ENCODE assay signal across 20 cellular contexts in genomic region chr5:10532421-10532820, GRCh38. TPM values are rescaled to one million over a fixed set of nuclear protein-coding genes. Genes with fewer than 3 reads are reported as not detected.
A peak's percentile ranks its signal among the peaks of the same experiment; 100 is the strongest.
DNase-seq lines count a peak whose midpoint lies in the region; ATAC-seq and TF ChIP-seq lines count a peak whose summit lies in the region.
"Had no signal": no experiment of that assay in that cellular context is flagged by ENCODE, and none has a peak within 500 bp of the region (broad histone marks: within the 10 kb centered on the region; RNA-seq: fewer than 3 reads in every experiment).

No MANE protein-coding gene starts in this region.

- no peaks in the 10 kb centered on the region for H3K27me3 ChIP-seq in IMR-90 (ENCODE audit: control insufficient read depth, insufficient read depth, low read length)
- H3K27me3 ChIP-seq in sigmoid colon, result peaks cover 0 to 27% (median 4%) of the 10 kb centered on the region in 3 donors
- H3K27me3 ChIP-seq in brain microvascular endothelial cell (replicated peaks), result no peaks in the 10 kb centered on the region

- no peak overlapping the region for H2AFZ ChIP-seq in IMR-90 (replicated peaks; ENCODE audit: low read length, poor library complexity)

- H4K8ac ChIP-seq in IMR-90 (ENCODE audit: low read depth in 2 of 2, low read length in 2 of 2), result no peak overlapping the region

- H2BK20ac ChIP-seq in IMR-90 (ENCODE audit: low read depth, low read length), result no peak overlapping the region

- CTCF ChIA-PET in activated CD8-positive, alpha-beta T cell treated with anti-CD3 and anti-CD28 coated beads for 36 hours (lab: Charles Lee), result interaction anchor here (1.5 kb wide), 1 partner anchor 95 kb away, joined by 3 read pairs; no protein-coding TSS in a partner anchor
- CTCF ChIA-PET in activated CD8-positive, alpha-beta T cell treated with anti-CD3 and anti-CD28 coated beads, Interleukin-2, amount 10 ng/mL, durations not matched to agents 7 days and 5 days (lab: Charles Lee), result no interaction called here
- CTCF ChIA-PET in IMR-90 (lab: Yijun Ruan, JAX), result no interaction called here

- no peak overlapping the region for H3K4me2 ChIP-seq in IMR-90 (ENCODE audit: low read depth, low read length)

- no peak overlapping the region for H3K9ac ChIP-seq in IMR-90 (ENCODE audit: low read depth, low read length)

- H4K5ac ChIP-seq in IMR-90 (ENCODE audit: low read depth, low read length), result no peak overlapping the region

- H3K9me3 Mint-ChIP-seq in activated CD8-positive, alpha-beta T cell treated with anti-CD3 and anti-CD28 coated beads for 36 hours, result no peaks in the 10 kb centered on the region
- H3K9me3 Mint-ChIP-seq in activated CD8-positive, alpha-beta T cell treated with anti-CD3 and anti-CD28 coated beads, Interleukin-2, amount 10 ng/mL, durations not matched to agents 7 days and 5 days (ENCODE audit: insufficient read depth), result no peaks in the 10 kb centered on the region
- H3K9me3 Mint-ChIP-seq in chondrocyte (ENCODE audit: low read depth) (peaks cover 3% of the 10 kb centered on the region), HFFc6 (no peaks in the 10 kb centered on the region)
- H3K9me3 Mint-ChIP-seq: H9 had no signal

- no peak overlapping the region for H2BK120ac ChIP-seq in IMR-90 (ENCODE audit: low read depth, low read length)

- H2BK5ac ChIP-seq in IMR-90 (ENCODE audit: low read depth, low read length, poor library complexity, severe bottlenecking), result no peak overlapping the region

- no peaks in the 10 kb centered on the region for H3K79me1 ChIP-seq in IMR-90 (ENCODE audit: low read depth in 1 of 2, low read length in 2 of 2)

- H2BK15ac ChIP-seq in IMR-90 (ENCODE audit: low read depth, low read length), result no peak overlapping the region; the same call in 2 of the 3 replicates

- no peaks in the 10 kb centered on the region for H4K20me1 ChIP-seq in IMR-90 (ENCODE audit: insufficient read depth, low read length)

- H3K4me1 ChIP-seq in IMR-90 (ENCODE audit: control insufficient read depth, insufficient read depth, low read length) (peaks cover 17% of the 10 kb centered on the region), sigmoid colon (peaks cover 0 to 5% (median 0%) of the 10 kb centered on the region in 4 donors)

- H3K4me3 ChIP-seq in IMR-90 (ENCODE audit: insufficient read depth, low read depth, low read length), result no peak overlapping the region
- H3K4me3 ChIP-seq in sigmoid colon, result no peak overlapping the region
- H3K4me3 ChIP-seq in brain microvascular endothelial cell (ENCODE audit: low read depth, low read length), result no peak overlapping the region

- H3K27ac Mint-ChIP-seq in activated CD8-positive, alpha-beta T cell treated with anti-CD3 and anti-CD28 coated beads for 36 hours, result no peak overlapping the region
- H3K27ac Mint-ChIP-seq in activated CD8-positive, alpha-beta T cell treated with anti-CD3 and anti-CD28 coated beads, Interleukin-2, amount 10 ng/mL, durations not matched to agents 7 days and 5 days, result no peak overlapping the region
- no peak overlapping the region for H3K27ac Mint-ChIP-seq in chondrocyte (ENCODE audit: unreplicated experiment)
- H3K27ac Mint-ChIP-seq in HFFc6, result no peak overlapping the region
- H3K27ac Mint-ChIP-seq: H9 had no signal

- TF ChIP-seq RAD21 in IMR-90 (IDR thresholded peaks at IDR 0.05; ENCODE audit: low read length), result no peak

- H3K4me1 Mint-ChIP-seq in activated CD8-positive, alpha-beta T cell treated with anti-CD3 and anti-CD28 coated beads for 36 hours (ENCODE audit: low read depth), result peaks cover 9% of the 10 kb centered on the region
- H3K4me1 Mint-ChIP-seq in activated CD8-positive, alpha-beta T cell treated with anti-CD3 and anti-CD28 coated beads, Interleukin-2, amount 10 ng/mL, durations not matched to agents 7 days and 5 days (ENCODE audit: low read depth), result peaks cover 10% of the 10 kb centered on the region
- H3K4me1 Mint-ChIP-seq in chondrocyte (ENCODE audit: low read depth), result peaks cover 21% of the 10 kb centered on the region
- H3K4me1 Mint-ChIP-seq in HFFc6 (ENCODE audit: low read depth), result peaks cover 40% of the 10 kb centered on the region

- TF ChIP-seq CTCF in activated CD8-positive, alpha-beta T cell treated with anti-CD3 and anti-CD28 coated beads for 36 hours (IDR thresholded peaks at IDR 0.05), result no peak
- TF ChIP-seq CTCF in IMR-90 (conservative IDR thresholded peaks at IDR 0.05; ENCODE audit: low read depth, low read length), result no peak
- no peak for TF ChIP-seq CTCF in chondrocyte (IDR thresholded peaks at IDR 0.05)
- TF ChIP-seq CTCF in sigmoid colon (IDR thresholded peaks at IDR 0.05), result no peak
- no peak for TF ChIP-seq CTCF in brain microvascular endothelial cell (IDR thresholded peaks at IDR 0.05; ENCODE audit: low read depth, low read length, missing control alignments)
- TF ChIP-seq CTCF in HFFc6 (IDR thresholded peaks at IDR 0.05), result no peak

- intact Hi-C loops in activated CD8-positive, alpha-beta T cell treated with anti-CD3 and anti-CD28 coated beads for 36 hours (cut with micrococcal nuclease), result no loop called here
- intact Hi-C loops in IMR-90 (cut with micrococcal nuclease), result no loop called here
- intact Hi-C loops in sigmoid colon (cut with DNase I), result no loop called here

- dilution Hi-C loops in IMR-90 (cut with HindIII; ENCODE audit: low sequenced_read_pairs, unreplicated experiment), result no loop called here

- H2AK9ac ChIP-seq in IMR-90 (replicated peaks; ENCODE audit: low read depth, low read length, poor library complexity), result no peak overlapping the region

- H3K36me3 Mint-ChIP-seq in activated CD8-positive, alpha-beta T cell treated with anti-CD3 and anti-CD28 coated beads for 36 hours (ENCODE audit: low read depth), result no peaks in the 10 kb centered on the region
- no peaks in the 10 kb centered on the region for H3K36me3 Mint-ChIP-seq in activated CD8-positive, alpha-beta T cell treated with anti-CD3 and anti-CD28 coated beads, Interleukin-2, amount 10 ng/mL, durations not matched to agents 7 days and 5 days (ENCODE audit: low read depth)
- H3K36me3 Mint-ChIP-seq in chondrocyte (ENCODE audit: low read depth), result no peaks in the 10 kb centered on the region
- no peaks in the 10 kb centered on the region; the same call in 1 of the 2 replicates for H3K36me3 Mint-ChIP-seq in HFFc6 (ENCODE audit: low read depth)

- H3K27me3 Mint-ChIP-seq in activated CD8-positive, alpha-beta T cell treated with anti-CD3 and anti-CD28 coated beads for 36 hours, result peaks cover 13% of the 10 kb centered on the region
- H3K27me3 Mint-ChIP-seq in activated CD8-positive, alpha-beta T cell treated with anti-CD3 and anti-CD28 coated beads, Interleukin-2, amount 10 ng/mL, durations not matched to agents 7 days and 5 days (ENCODE audit: low read depth), result peaks cover 5% of the 10 kb centered on the region
- H3K27me3 Mint-ChIP-seq in chondrocyte (ENCODE audit: low read depth) (no peaks in the 10 kb centered on the region), HFFc6 (ENCODE audit: insufficient read depth) (peaks cover 8% of the 10 kb centered on the region)

- no peak overlapping the region for H3K4me3 Mint-ChIP-seq in activated CD8-positive, alpha-beta T cell treated with anti-CD3 and anti-CD28 coated beads for 36 hours
- no peak overlapping the region for H3K4me3 Mint-ChIP-seq in activated CD8-positive, alpha-beta T cell treated with anti-CD3 and anti-CD28 coated beads, Interleukin-2, amount 10 ng/mL, durations not matched to agents 7 days and 5 days
- H3K4me3 Mint-ChIP-seq in chondrocyte (ENCODE audit: unreplicated experiment) (no peak overlapping the region), HFFc6 (no peak overlapping the region)

- in situ Hi-C loops in IMR-90 (cut with MboI; ENCODE audit: low sequenced_read_pairs), result no loop called here
- in situ Hi-C loops in brain microvascular endothelial cell (cut with HindIII; ENCODE audit: low pct_ligation_motif_present, low sequenced_read_pairs), result no loop called here

- no peak for DNase-seq in activated CD8-positive, alpha-beta T cell treated with anti-CD3 and anti-CD28 coated beads for 36 hours
- no peak for DNase-seq in activated CD8-positive, alpha-beta T cell treated with anti-CD3 and anti-CD28 coated beads, Interleukin-2, amount 10 ng/mL, durations not matched to agents 7 days and 5 days
- DNase-seq in IMR-90 (no peak), chondrocyte (ENCODE audit: low spot score) (peak; percentile 14), sigmoid colon (peak; percentile 19), brain microvascular endothelial cell (no peak), HFFc6 (no peak), cerebellar cortex (ENCODE audit: low spot score) (no peak)
- DNase-seq: AML-193, GDM1, H9, KG1, NCI-H1417, NCI-H187, NCI-H2107, NCI-H510A treated with DMSO at 0.1 percent for 48 hours, NCI-H82, OCI-M1, SHP77 had no signal

- TF ChIP-seq EP300 in sigmoid colon (IDR thresholded peaks at IDR 0.05), result no peak

- no peak overlapping the region for H3K18ac ChIP-seq in IMR-90 (ENCODE audit: low read depth, low read length)

- 0 out of 2 replicates have a peak overlapping the region, but pooled peaks have one; percentile 48 for H2AK5ac ChIP-seq in IMR-90 (ENCODE audit: low read depth, low read length)

- H3K9me1 ChIP-seq in IMR-90 (ENCODE audit: insufficient read depth, low read length), result peaks cover 6% of the 10 kb centered on the region

- H3K27ac ChIP-seq in IMR-90 (ENCODE audit: insufficient read depth, low read length), result no peak overlapping the region
- no peak overlapping the region for H3K27ac ChIP-seq in sigmoid colon
- no peak overlapping the region for H3K27ac ChIP-seq in brain microvascular endothelial cell
- H3K27ac ChIP-seq: 22Rv1 had no signal

- no TSS peak for BruUV-seq in IMR-90 (replicated peaks; lab: Mats Ljungman, UMichigan)

- peak; percentile 43 for ATAC-seq in activated CD8-positive, alpha-beta T cell treated with anti-CD3 and anti-CD28 coated beads for 36 hours
- ATAC-seq in activated CD8-positive, alpha-beta T cell treated with anti-CD3 and anti-CD28 coated beads, Interleukin-2, amount 10 ng/mL, durations not matched to agents 7 days and 5 days, result no peak
- no peak for ATAC-seq in IMR-90 (ENCODE audit: low read depth)

- no peaks in the 10 kb centered on the region for H3K9me3 ChIP-seq in IMR-90 (ENCODE audit: control insufficient read depth, insufficient read depth, low read length)
- no peaks in the 10 kb centered on the region for H3K9me3 ChIP-seq in sigmoid colon

- no peak overlapping the region for H3K23ac ChIP-seq in IMR-90 (ENCODE audit: low read depth, low read length)

- H3K36me3 ChIP-seq in IMR-90 (ENCODE audit: control insufficient read depth, insufficient read depth, low read length) (no peaks in the 10 kb centered on the region), sigmoid colon (no peaks in the 10 kb centered on the region), brain microvascular endothelial cell (replicated peaks) (no peaks in the 10 kb centered on the region)

- no peak overlapping the region for H3K14ac ChIP-seq in IMR-90 (replicated peaks; ENCODE audit: low read depth, low read length)

- no CpG with 5 or more reads among the region's 3 CpGs for WGBS in IMR-90 (ENCODE audit: extremely low coverage in 2 of 2, insufficient read length in 1 of 2), 2 experiments
- 79 to 96% methylated on average over 3 of the region's 3 CpGs for WGBS in sigmoid colon, 2 donors

- TF ChIP-seq POLR2A in IMR-90 (IDR thresholded peaks at IDR 0.05; ENCODE audit: low read depth, low read length) (no peak), sigmoid colon (IDR thresholded peaks at IDR 0.05) (no peak)

- no peak overlapping the region for H4K91ac ChIP-seq in IMR-90 (ENCODE audit: insufficient read depth, low read depth, low read length)

- H3K4ac ChIP-seq in IMR-90 (ENCODE audit: low read depth, low read length), result no peak overlapping the region; the same call in 1 of the 2 replicates

- H3K56ac ChIP-seq in IMR-90 (ENCODE audit: extremely low read depth, insufficient read depth, low read length), result no peak overlapping the region

- POLR2A ChIA-PET in activated CD8-positive, alpha-beta T cell treated with anti-CD3 and anti-CD28 coated beads for 36 hours (lab: Charles Lee), result no interaction called here
- POLR2A ChIA-PET in activated CD8-positive, alpha-beta T cell treated with anti-CD3 and anti-CD28 coated beads, Interleukin-2, amount 10 ng/mL, durations not matched to agents 7 days and 5 days (lab: Charles Lee), result no interaction called here
- POLR2A ChIA-PET in IMR-90 (lab: Charles Lee; ENCODE audit: unreplicated experiment), result no interaction called here

RNA-seq across cellular contexts. Expression of gene ANKRD33B, which starts 31.4 kb away (rescaled TPM):
- 10 to 100 TPM; 13.6 to 13.8 TPM for total RNA-seq in activated CD8-positive, alpha-beta T cell treated with anti-CD3 and anti-CD28 coated beads for 36 hours
- 1 to 10 TPM; 4.6 to 5.5 TPM for total RNA-seq in activated CD8-positive, alpha-beta T cell treated with anti-CD3 and anti-CD28 coated beads, Interleukin-2, amount 10 ng/mL, durations not matched to agents 7 days and 5 days
- total RNA-seq in IMR-90 (2012; rRNA removed), result 2.5 and 2.8 TPM in 2 replicates
- polyA plus RNA-seq in IMR-90 (2012; rRNA removed), result 3.3 and 3.8 TPM in 2 replicates
- 2.2 and 3.2 TPM in 2 replicates for polyA plus RNA-seq in IMR-90 (2012; cell fraction: cytosol; rRNA removed)
- 13.5 and 13.8 TPM in 2 replicates for polyA plus RNA-seq in IMR-90 (2012; cell fraction: nucleus; rRNA removed; ENCODE audit: low replicate concordance)
- 0.80 to 4.0 TPM (median 3.7 TPM) in 3 replicates for total RNA-seq in chondrocyte
- 1 to 10 TPM; 2.7 to 4.6 (median 3.6) TPM for total RNA-seq in sigmoid colon
- 1 to 10 TPM in 2 of 3 donors, under 1 TPM in 1; 0.23 to 2.1 (median 1.2) TPM for polyA plus RNA-seq in sigmoid colon
- 10 to 100 TPM in 4 of 6 experiments, 1 to 10 TPM in 2; 6.3 to 13.2 (median 11.9) TPM for total RNA-seq in HFFc6 (2021; fragmentation: NEBNext Ultra II Directional; extraction: Animal tissue kit (Norgen Biotek cat#: 25700))

Comparison
In these comparisons a context has a peak if more than half of its experiments do, and no peak if none do; other contexts are left out.
1. DNase-seq: peak in chondrocyte (single experiment) and sigmoid colon (single experiment); none in activated CD8-positive, alpha-beta T cell treated with anti-CD3 and anti-CD28 coated beads for 36 hours (single experiment), activated CD8-positive, alpha-beta T cell treated with anti-CD3 and anti-CD28 coated beads, Interleukin-2, amount 10 ng/mL, durations not matched to agents 7 days and 5 days (single experiment), IMR-90 (single experiment), brain microvascular endothelial cell (single experiment), HFFc6 (single experiment) and cerebellar cortex (single experiment).